ENCODE assay signal across 17 cellular contexts in the genomic region with DNA sequence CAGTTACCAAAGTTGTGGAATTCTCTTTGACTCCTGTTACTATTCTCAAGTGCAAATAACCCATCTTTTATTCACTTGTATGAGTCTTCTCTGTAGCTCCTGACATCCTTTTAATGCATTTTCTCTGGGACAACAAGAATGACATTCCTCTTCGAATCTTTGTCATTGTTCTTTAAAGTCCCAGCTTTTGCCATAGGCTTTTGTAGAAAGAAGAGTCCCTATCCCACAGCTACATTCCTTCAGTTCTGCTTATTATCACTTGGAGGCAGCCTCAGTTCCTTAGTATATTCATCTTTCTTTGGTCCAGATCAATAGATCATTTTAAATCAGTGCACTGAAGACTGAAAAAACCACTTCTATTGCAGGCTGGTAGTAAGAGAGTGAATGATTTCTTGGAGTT.
DNase-seq lines count a peak whose midpoint lies in the region; ATAC-seq, FAIRE-seq and TF ChIP-seq lines count a peak whose summit lies in the region.
"Had no signal": no experiment of that assay in that cellular context is flagged by ENCODE, and none has a peak within 500 bp of the region (broad histone marks: within the 10 kb centered on the region; RNA-seq: fewer than 3 reads in every experiment).

No MANE protein-coding gene starts in this region.

- no peaks in the 10 kb centered on the region for H3K27me3 ChIP-seq in neural progenitor cell

- no peaks in the 10 kb centered on the region for H3K36me3 ChIP-seq in neural progenitor cell

- peak; percentile 58 for FAIRE-seq in D721Med (lab: Jason Lieb, UNC)
- FAIRE-seq: G401.6, GM12891, HTR-8/SVneo had no signal

- no peaks in the 10 kb centered on the region for H3F3A ChIP-seq in neural progenitor cell (ENCODE audit: low read depth)

- ATAC-seq in GM21367 (IDR thresholded peaks at IDR 0.05; ENCODE audit: unreplicated experiment), result no peak
- ATAC-seq: CD8-positive, alpha-beta T cell had no signal

- H3K4me2 ChIP-seq in neural progenitor cell, result peak overlapping the region; percentile 15

- no peak overlapping the region for H3K9ac ChIP-seq in neural progenitor cell

- H3K27ac Mint-ChIP-seq in neural progenitor cell, result no peak overlapping the region
- H3K27ac Mint-ChIP-seq: CD14-positive monocyte; CD8-positive, alpha-beta T cell; HFFc6 had no signal

- H3K9me3 Mint-ChIP-seq in neural progenitor cell, result no peaks in the 10 kb centered on the region
- H3K9me3 Mint-ChIP-seq: CD14-positive monocyte; CD8-positive, alpha-beta T cell had no signal

- H3K4me3 ChIP-seq in neural progenitor cell, result no peak overlapping the region

- H3K79me2 ChIP-seq in neural progenitor cell (ENCODE audit: low read depth), result no peaks in the 10 kb centered on the region

- H3K4me1 Mint-ChIP-seq in neural progenitor cell, result peaks cover 18% of the 10 kb centered on the region

- H3K27ac ChIP-seq in VCaP, result peak overlapping the region; percentile 86
- H3K27ac ChIP-seq in neural progenitor cell, result no peak overlapping the region
- H3K27ac ChIP-seq: 22Rv1 had no signal

- H3K9me3 ChIP-seq in neural progenitor cell (ENCODE audit: low read depth), result no peaks in the 10 kb centered on the region

- no peak overlapping the region for H3K4me3 Mint-ChIP-seq in neural progenitor cell
- H3K4me3 Mint-ChIP-seq: CD14-positive monocyte; CD8-positive, alpha-beta T cell; HFFc6 had no signal

- no peaks in the 10 kb centered on the region for H4K20me1 ChIP-seq in neural progenitor cell (ENCODE audit: low read depth)

- H3K4me1 ChIP-seq in neural progenitor cell, result peaks cover 29% of the 10 kb centered on the region

- no peak for TF ChIP-seq CTCF in D721Med (IDR thresholded peaks at IDR 0.05; ENCODE audit: insufficient read depth, missing control alignments)
- no peak for TF ChIP-seq CTCF in VCaP (conservative IDR thresholded peaks at IDR 0.05)
- TF ChIP-seq CTCF in neural progenitor cell (IDR thresholded peaks at IDR 0.05), result no peak

- H2AFZ ChIP-seq in neural progenitor cell (replicated peaks), result no peak overlapping the region

- no peaks in the 10 kb centered on the region for H3K27me3 Mint-ChIP-seq in neural progenitor cell (ENCODE audit: insufficient read depth, low read depth)

- DNase-seq in D721Med (ENCODE audit: insufficient read length, low spot score) (no peak), iPS-NIHi11 (ENCODE audit: low spot score) (peak; percentile 12), neural progenitor cell (ENCODE audit: low spot score) (peak; percentile 50), COLO829 (ENCODE audit: low spot score) (no peak), cerebellar nuclear complex (lab: John Stamatoyannopoulos, UW) (no peak), COLO668 (lab: John Stamatoyannopoulos, UW; ENCODE audit: unreplicated experiment) (no peak)
- DNase-seq: CD8-positive, alpha-beta T cell; DMS79; HCEC 1CT; HFFc6 had no signal

- no peaks in the 10 kb centered on the region for H3K36me3 Mint-ChIP-seq in neural progenitor cell
- H3K36me3 Mint-ChIP-seq: CD14-positive monocyte; CD8-positive, alpha-beta T cell had no signal

Comparison
In these comparisons a context has a peak if more than half of its experiments do, and no peak if none do; other contexts are left out.
1. DNase-seq: peak in iPS-NIHi11 (single experiment) and neural progenitor cell (single experiment); none in D721Med (single experiment), COLO829 (single experiment), cerebellar nuclear complex (0 of 2) and COLO668 (single experiment).